ENCODE assay signal across 33 cellular contexts in genomic region chr9:136466155-136466541, GRCh38.
"Had no signal": no experiment of that assay in that cellular context is flagged by ENCODE, and none has a peak within 500 bp of the region (broad histone marks: within the 10 kb centered on the region; RNA-seq: fewer than 3 reads in every experiment).

No MANE protein-coding gene starts in this region.

- H3K4me3 ChIP-seq: adrenal gland, body of pancreas, esophagus muscularis mucosa, gastrocnemius medialis had no signal

- H3K27me3 Mint-ChIP-seq: activated CD4-positive, alpha-beta memory T cell treated with anti-CD3 and anti-CD28 coated beads for 36 hours; activated CD4-positive, alpha-beta T cell treated with anti-CD3 and anti-CD28 coated beads for 36 hours; activated CD4-positive, alpha-beta T cell treated with anti-CD3 and anti-CD28 coated beads, Interleukin-2, amount 10 ng/mL, durations not matched to agents 24 days and 14 days; activated CD8-positive, alpha-beta memory T cell treated with anti-CD3 and anti-CD28 coated beads, Interleukin-2, amount 10 ng/mL, durations not matched to agents 7 days and 5 days; activated naive CD4-positive, alpha-beta T cell treated with anti-CD3 and anti-CD28 coated beads, Interleukin-2, amount 50 U/mL, for 24 hours; activated naive CD8-positive, alpha-beta T cell treated with anti-CD3 and anti-CD28 coated beads for 36 hours; activated naive CD8-positive, alpha-beta T cell treated with anti-CD3 and anti-CD28 coated beads, Interleukin-2, amount 50 U/mL, for 24 hours; effector memory CD8-positive, alpha-beta T cell had no signal

- H3K27me3 ChIP-seq: adrenal gland, body of pancreas, esophagus muscularis mucosa, foreskin keratinocyte, gastrocnemius medialis had no signal

- DNase-seq: activated CD4-positive, alpha-beta memory T cell treated with anti-CD3 and anti-CD28 coated beads for 36 hours; activated CD4-positive, alpha-beta T cell treated with anti-CD3 and anti-CD28 coated beads for 36 hours; activated CD4-positive, alpha-beta T cell treated with anti-CD3 and anti-CD28 coated beads, Interleukin-2, amount 10 ng/mL, durations not matched to agents 24 days and 14 days; activated CD4-positive, CD25-positive, alpha-beta regulatory T cell; activated CD4-positive, CD25-positive, alpha-beta regulatory T cell treated with anti-CD3 and anti-CD28 coated beads, Interleukin-2, amount 50 U/mL, for 72 hours; activated CD8-positive, alpha-beta memory T cell treated with anti-CD3 and anti-CD28 coated beads, Interleukin-2, amount 10 ng/mL, durations not matched to agents 7 days and 5 days; activated CD8-positive, alpha-beta memory T cell treated with anti-CD3 and anti-CD28 coated beads, Interleukin-2, amount 50 U/mL, for 4 hours; activated CD8-positive, alpha-beta T cell treated with anti-CD3 and anti-CD28 coated beads, Interleukin-2, amount 10 ng/mL, durations not matched to agents 7 days and 5 days; activated effector memory CD4-positive, alpha-beta T cell treated with anti-CD3 and anti-CD28 coated beads, Interleukin-2, amount 50 U/mL, for 16 hours; activated naive CD4-positive, alpha-beta T cell treated with anti-CD3 and anti-CD28 coated beads for 36 hours; activated naive CD8-positive, alpha-beta T cell treated with anti-CD3 and anti-CD28 coated beads for 36 hours; activated naive CD8-positive, alpha-beta T cell treated with anti-CD3 and anti-CD28 coated beads, Interleukin-2, amount 50 U/mL, for 24 hours; activated T-cell treated with anti-CD3 and anti-CD28 coated beads, Interleukin-2, amount 50 U/mL, for 1 hour; activated T-cell treated with anti-CD3 and anti-CD28 coated beads, Interleukin-2, amount 50 U/mL, for 48 hours; adrenal gland; amygdala; body of pancreas; caudate nucleus; cortex of kidney; dermis blood vessel endothelial cell; effector CD4-positive, alpha-beta T cell; effector memory CD8-positive, alpha-beta T cell; erythroblast; foreskin keratinocyte; gastrocnemius medialis; glutamatergic neuron; T-helper 1 cell; T-helper 2 cell had no signal

- H3K4me3 Mint-ChIP-seq: activated CD4-positive, alpha-beta memory T cell treated with anti-CD3 and anti-CD28 coated beads for 36 hours; activated CD4-positive, alpha-beta T cell treated with anti-CD3 and anti-CD28 coated beads for 36 hours; activated CD4-positive, alpha-beta T cell treated with anti-CD3 and anti-CD28 coated beads, Interleukin-2, amount 10 ng/mL, durations not matched to agents 24 days and 14 days; activated CD8-positive, alpha-beta memory T cell treated with anti-CD3 and anti-CD28 coated beads, Interleukin-2, amount 10 ng/mL, durations not matched to agents 7 days and 5 days; activated CD8-positive, alpha-beta T cell treated with anti-CD3 and anti-CD28 coated beads, Interleukin-2, amount 10 ng/mL, durations not matched to agents 7 days and 5 days; activated naive CD4-positive, alpha-beta T cell treated with anti-CD3 and anti-CD28 coated beads for 36 hours; activated naive CD4-positive, alpha-beta T cell treated with anti-CD3 and anti-CD28 coated beads, Interleukin-2, amount 50 U/mL, for 24 hours; activated naive CD8-positive, alpha-beta T cell treated with anti-CD3 and anti-CD28 coated beads for 36 hours; activated naive CD8-positive, alpha-beta T cell treated with anti-CD3 and anti-CD28 coated beads, Interleukin-2, amount 50 U/mL, for 24 hours; activated T-helper 1 cell treated with anti-CD3 and anti-CD28 coated beads, Interleukin-12 subunit alpha, Interleukin-12 subunit beta, Interleukin-2, Interleukin-4 antibody, amounts not matched to agents 30 ng/mL and 10 ng/mL and 1 ng/mL, durations not matched to agents 14 hours and 24 hours and 36 hours; effector memory CD8-positive, alpha-beta T cell had no signal

- H3K4me1 Mint-ChIP-seq: activated CD4-positive, alpha-beta T cell treated with anti-CD3 and anti-CD28 coated beads for 36 hours; activated CD4-positive, alpha-beta T cell treated with anti-CD3 and anti-CD28 coated beads, Interleukin-2, amount 10 ng/mL, durations not matched to agents 24 days and 14 days; activated CD8-positive, alpha-beta memory T cell treated with anti-CD3 and anti-CD28 coated beads, Interleukin-2, amount 10 ng/mL, durations not matched to agents 7 days and 5 days; activated naive CD4-positive, alpha-beta T cell treated with anti-CD3 and anti-CD28 coated beads, Interleukin-2, amount 50 U/mL, for 24 hours; activated naive CD8-positive, alpha-beta T cell treated with anti-CD3 and anti-CD28 coated beads for 36 hours; activated naive CD8-positive, alpha-beta T cell treated with anti-CD3 and anti-CD28 coated beads, Interleukin-2, amount 50 U/mL, for 24 hours had no signal

- H3K4me1 ChIP-seq: body of pancreas, foreskin keratinocyte, gastrocnemius medialis had no signal

- FAIRE-seq: colon had no signal

- H3K9me3 Mint-ChIP-seq: activated CD4-positive, alpha-beta memory T cell treated with anti-CD3 and anti-CD28 coated beads for 36 hours; activated CD4-positive, alpha-beta T cell treated with anti-CD3 and anti-CD28 coated beads, Interleukin-2, amount 10 ng/mL, durations not matched to agents 24 days and 14 days; activated naive CD4-positive, alpha-beta T cell treated with anti-CD3 and anti-CD28 coated beads for 36 hours; activated naive CD4-positive, alpha-beta T cell treated with anti-CD3 and anti-CD28 coated beads, Interleukin-2, amount 50 U/mL, for 24 hours; activated naive CD8-positive, alpha-beta T cell treated with anti-CD3 and anti-CD28 coated beads for 36 hours; activated naive CD8-positive, alpha-beta T cell treated with anti-CD3 and anti-CD28 coated beads, Interleukin-2, amount 50 U/mL, for 24 hours; activated T-helper 1 cell treated with anti-CD3 and anti-CD28 coated beads, Interleukin-12 subunit alpha, Interleukin-12 subunit beta, Interleukin-2, Interleukin-4 antibody, amounts not matched to agents 30 ng/mL and 10 ng/mL and 1 ng/mL, durations not matched to agents 14 hours and 24 hours and 36 hours; activated T-helper 2 cell treated with anti-CD3 and anti-CD28 coated beads, Interferon-gamma antibody, Interleukin-2, Interleukin-4, amounts not matched to agents 10 μg/mL and 5 μg/mL and 100 μg/mL, durations not matched to agents 14 hours and 24 hours and 36 hours; effector memory CD8-positive, alpha-beta T cell had no signal

- H3K27ac ChIP-seq: adrenal gland, body of pancreas, esophagus muscularis mucosa, foreskin keratinocyte, gastrocnemius medialis had no signal

- H3K9me3 ChIP-seq: adrenal gland, body of pancreas, esophagus muscularis mucosa, gastrocnemius medialis had no signal

- H3K27ac Mint-ChIP-seq: activated CD4-positive, alpha-beta memory T cell treated with anti-CD3 and anti-CD28 coated beads for 36 hours; activated CD4-positive, alpha-beta T cell treated with anti-CD3 and anti-CD28 coated beads for 36 hours; activated CD4-positive, alpha-beta T cell treated with anti-CD3 and anti-CD28 coated beads, Interleukin-2, amount 10 ng/mL, durations not matched to agents 24 days and 14 days; activated CD8-positive, alpha-beta memory T cell treated with anti-CD3 and anti-CD28 coated beads, Interleukin-2, amount 10 ng/mL, durations not matched to agents 7 days and 5 days; activated CD8-positive, alpha-beta T cell treated with anti-CD3 and anti-CD28 coated beads, Interleukin-2, amount 10 ng/mL, durations not matched to agents 7 days and 5 days; activated naive CD4-positive, alpha-beta T cell treated with anti-CD3 and anti-CD28 coated beads for 36 hours; activated naive CD4-positive, alpha-beta T cell treated with anti-CD3 and anti-CD28 coated beads, Interleukin-2, amount 50 U/mL, for 24 hours; activated naive CD8-positive, alpha-beta T cell treated with anti-CD3 and anti-CD28 coated beads for 36 hours; activated naive CD8-positive, alpha-beta T cell treated with anti-CD3 and anti-CD28 coated beads, Interleukin-2, amount 50 U/mL, for 24 hours; activated T-helper 1 cell treated with anti-CD3 and anti-CD28 coated beads, Interleukin-12 subunit alpha, Interleukin-12 subunit beta, Interleukin-2, Interleukin-4 antibody, amounts not matched to agents 30 ng/mL and 10 ng/mL and 1 ng/mL, durations not matched to agents 14 hours and 24 hours and 36 hours; activated T-helper 2 cell treated with anti-CD3 and anti-CD28 coated beads, Interferon-gamma antibody, Interleukin-2, Interleukin-4, amounts not matched to agents 10 μg/mL and 5 μg/mL and 100 μg/mL, durations not matched to agents 14 hours and 24 hours and 36 hours; effector memory CD8-positive, alpha-beta T cell had no signal

- ATAC-seq: activated CD4-positive, alpha-beta T cell treated with anti-CD3 and anti-CD28 coated beads for 36 hours; activated CD8-positive, alpha-beta memory T cell treated with anti-CD3 and anti-CD28 coated beads, Interleukin-2, amount 10 ng/mL, durations not matched to agents 7 days and 5 days; activated CD8-positive, alpha-beta T cell treated with anti-CD3 and anti-CD28 coated beads, Interleukin-2, amount 10 ng/mL, durations not matched to agents 7 days and 5 days; activated naive CD8-positive, alpha-beta T cell treated with anti-CD3 and anti-CD28 coated beads, Interleukin-2, amount 50 U/mL, for 24 hours; body of pancreas; effector memory CD8-positive, alpha-beta T cell; foreskin keratinocyte; gastrocnemius medialis had no signal
